ENCODE assay signal across 2 cellular contexts in the genomic region with DNA sequence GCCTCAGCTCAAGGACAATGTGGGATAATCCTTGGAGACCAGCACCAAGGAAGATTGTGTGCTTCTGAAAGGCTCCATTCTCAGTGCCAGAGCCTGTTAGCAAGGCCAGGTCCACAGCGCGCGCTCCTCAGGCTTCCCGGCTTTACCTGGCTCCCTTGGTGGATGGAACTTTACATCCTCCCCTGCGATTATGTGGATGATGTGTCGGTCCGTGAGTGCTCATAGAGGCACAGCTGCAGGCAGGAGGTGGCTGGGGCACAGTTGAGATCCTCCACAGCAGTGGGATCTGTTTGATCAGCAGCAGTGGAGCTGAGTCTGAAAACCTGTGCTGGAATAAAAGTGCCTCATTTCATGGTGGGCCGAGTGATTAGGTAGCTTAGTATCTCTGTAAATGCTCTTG.
TF ChIP-seq lines count a peak whose summit lies in the region.

No MANE protein-coding gene starts in this region.

TF ChIP-seq in IMR-90, 13 proteins besides CTCF, POLR2A, EP300 and RAD21:
- TF ChIP-seq MAFK (IDR thresholded peaks at IDR 0.05; ENCODE audit: low read depth, low read length): no peak
- no peak for TF ChIP-seq FOS (IDR thresholded peaks at IDR 0.05; ENCODE audit: low read depth, low read length)
- TF ChIP-seq CEBPB (IDR thresholded peaks at IDR 0.05; ENCODE audit: low read depth, low read length): no peak
- TF ChIP-seq, protein P1, sequence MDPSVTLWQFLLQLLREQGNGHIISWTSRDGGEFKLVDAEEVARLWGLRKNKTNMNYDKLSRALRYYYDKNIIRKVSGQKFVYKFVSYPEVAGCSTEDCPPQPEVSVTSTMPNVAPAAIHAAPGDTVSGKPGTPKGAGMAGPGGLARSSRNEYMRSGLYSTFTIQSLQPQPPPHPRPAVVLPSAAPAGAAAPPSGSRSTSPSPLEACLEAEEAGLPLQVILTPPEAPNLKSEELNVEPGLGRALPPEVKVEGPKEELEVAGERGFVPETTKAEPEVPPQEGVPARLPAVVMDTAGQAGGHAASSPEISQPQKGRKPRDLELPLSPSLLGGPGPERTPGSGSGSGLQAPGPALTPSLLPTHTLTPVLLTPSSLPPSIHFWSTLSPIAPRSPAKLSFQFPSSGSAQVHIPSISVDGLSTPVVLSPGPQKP (IDR thresholded peaks at IDR 0.05; ENCODE audit: borderline replicate concordance, low read depth, low read length): no peak
- no peak for TF ChIP-seq CHD1 (IDR thresholded peaks at IDR 0.05; ENCODE audit: low read depth, low read length)
- TF ChIP-seq RCOR1 (IDR thresholded peaks at IDR 0.05; ENCODE audit: insufficient replicate concordance, low read length): no peak
- TF ChIP-seq NFE2L2 (IDR thresholded peaks at IDR 0.05; ENCODE audit: low read depth, low read length): no peak
- TF ChIP-seq, protein P2, sequence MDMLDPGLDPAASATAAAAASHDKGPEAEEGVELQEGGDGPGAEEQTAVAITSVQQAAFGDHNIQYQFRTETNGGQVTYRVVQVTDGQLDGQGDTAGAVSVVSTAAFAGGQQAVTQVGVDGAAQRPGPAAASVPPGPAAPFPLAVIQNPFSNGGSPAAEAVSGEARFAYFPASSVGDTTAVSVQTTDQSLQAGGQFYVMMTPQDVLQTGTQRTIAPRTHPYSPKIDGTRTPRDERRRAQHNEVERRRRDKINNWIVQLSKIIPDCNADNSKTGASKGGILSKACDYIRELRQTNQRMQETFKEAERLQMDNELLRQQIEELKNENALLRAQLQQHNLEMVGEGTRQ (IDR thresholded peaks at IDR 0.05; ENCODE audit: low read depth, low read length): no peak
- no peak for TF ChIP-seq BHLHE40 (IDR thresholded peaks at IDR 0.05; ENCODE audit: low read depth, low read length)
- no peak for TF ChIP-seq MAZ (IDR thresholded peaks at IDR 0.05; ENCODE audit: borderline replicate concordance, low read depth, low read length)
- no peak for TF ChIP-seq RFX5 (IDR thresholded peaks at IDR 0.05; ENCODE audit: low read depth, low read length)
- TF ChIP-seq SMC3 (IDR thresholded peaks at IDR 0.05; ENCODE audit: low read depth, low read length): no peak
- no peak for TF ChIP-seq MXI1 (IDR thresholded peaks at IDR 0.05; ENCODE audit: borderline replicate concordance, low read depth, low read length)

TF ChIP-seq in K562, 482 proteins besides CTCF, POLR2A, EP300 and RAD21:
- no peak for TF ChIP-seq ZNF3 (CRISPR knock-in tag; IDR thresholded peaks at IDR 0.05)
- no peak for TF ChIP-seq HNRNPK (IDR thresholded peaks at IDR 0.05; ENCODE audit: low read depth, low read length, poor library complexity, severe bottlenecking)
TF ChIP-seq in K562: peak in this region for 0.
